In the genomic region with DNA sequence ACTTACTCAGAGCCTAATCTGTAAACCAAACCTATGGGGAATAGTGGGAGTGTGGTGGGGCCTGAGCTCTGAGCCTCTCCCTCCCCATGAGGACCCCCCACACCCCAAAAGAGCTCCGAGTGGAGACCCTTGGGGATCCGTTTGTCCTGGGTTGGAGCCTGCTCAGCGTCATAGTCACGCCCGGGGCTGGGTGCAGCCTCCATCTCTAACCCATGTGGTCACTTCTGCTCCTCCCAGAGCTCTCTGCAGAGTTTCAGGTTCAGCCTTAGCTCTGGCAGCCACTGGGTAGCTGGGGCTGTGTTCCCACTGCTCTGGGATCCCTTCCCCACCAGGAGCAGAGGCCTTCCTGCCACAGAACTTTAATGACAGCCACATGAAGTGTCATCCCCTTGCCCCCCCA, we compare ENCODE assay signal across 24 cellular contexts. TPM values are rescaled to one million over a fixed set of nuclear protein-coding genes. Genes with fewer than 3 reads are reported as not detected.
DNase-seq lines count a peak whose midpoint lies in the region; ATAC-seq and TF ChIP-seq lines count a peak whose summit lies in the region.
"Had no signal": no experiment of that assay in that cellular context is flagged by ENCODE, and none has a peak within 500 bp of the region (broad histone marks: within the 10 kb centered on the region; RNA-seq: fewer than 3 reads in every experiment).

No MANE protein-coding gene starts in this region.

- DNase-seq in CD14-positive monocyte (ENCODE audit: low spot score) (peak; percentile 45), PC-3 (no peak), fibroblast of villous mesenchyme (ENCODE audit: low read depth) (peak; percentile 32), neuronal stem cell (ENCODE audit: low spot score) (no peak), NCI-H1048 (lab: John Stamatoyannopoulos, UW) (no peak), NCI-H1694 treated with DMSO at 0.1 percent for 48 hours (lab: John Stamatoyannopoulos, UW) (no peak)
- DNase-seq: activated CD4-positive, alpha-beta T cell treated with anti-CD3 and anti-CD28 coated beads, Interleukin-2, amount 50 U/mL, for 48 hours; activated naive CD8-positive, alpha-beta T cell treated with anti-CD3 and anti-CD28 coated beads, Interleukin-2, amount 10 ng/mL, durations not matched to agents 7 days and 5 days; activated T-cell treated with anti-CD3 and anti-CD28 coated beads for 4 hours; AML-193; body of pancreas; DMS79 treated with DMSO at 0.1 percent for 48 hours; foreskin keratinocyte; midbrain; NCI-H1930; NCI-H226; stimulated activated CD4-positive, alpha-beta T cell treated with anti-CD3 and anti-CD28 coated beads, Interleukin-2, amount 100 ng/mL, for 24 hours; stimulated activated naive CD8-positive, alpha-beta T cell treated with anti-CD3 and anti-CD28 coated beads, Interleukin-15, Interleukin-2, amounts not matched to agents 100 U/mL and 50 U/mL, for 24 hours; T-helper 17 cell; WERI-Rb-1 had no signal

- peak overlapping the region; percentile 5 for H2BK5ac ChIP-seq in neuronal stem cell (ENCODE audit: low read length)

- H3K4ac ChIP-seq in neuronal stem cell (ENCODE audit: low read length): no peak overlapping the region

- H3K23ac ChIP-seq in neuronal stem cell (ENCODE audit: low read depth, low read length, poor library complexity): no peak overlapping the region

- H4K20me1 ChIP-seq in PC-3 (ENCODE audit: low read length): no peaks in the 10 kb centered on the region

- H3K4me3 ChIP-seq in PC-3 (ENCODE audit: low read length): no peak overlapping the region
- H3K4me3 ChIP-seq in fibroblast of villous mesenchyme (ENCODE audit: low read depth, low read length): no peak overlapping the region
- no peak overlapping the region for H3K4me3 ChIP-seq in neuronal stem cell (ENCODE audit: low read length in 2 of 2)
- H3K4me3 ChIP-seq: body of pancreas had no signal

- H3K36me3 ChIP-seq in PC-3 (ENCODE audit: low read depth, low read length): no peaks in the 10 kb centered on the region; the same call in 1 of the 2 replicates
- peaks cover 61 to 97% of the 10 kb centered on the region in 2 donors for H3K36me3 ChIP-seq in neuronal stem cell (replicated peaks in 1 of 2; ENCODE audit: control insufficient read depth in 2 of 2, insufficient read depth in 2 of 2, low read length in 2 of 2)
- H3K36me3 ChIP-seq: WERI-Rb-1 had no signal

- no peak overlapping the region for H3K18ac ChIP-seq in neuronal stem cell (ENCODE audit: low read length)

- peaks cover 17% of the 10 kb centered on the region for H3K79me1 ChIP-seq in neuronal stem cell (ENCODE audit: low read depth, low read length)

- H2BK12ac ChIP-seq in neuronal stem cell (ENCODE audit: low read length): no peak overlapping the region

- peaks cover 92 to 100% of the 10 kb centered on the region in 2 donors for H3K36me3 Mint-ChIP-seq in CD14-positive monocyte
- peaks cover 89% of the 10 kb centered on the region for H3K36me3 Mint-ChIP-seq in stimulated activated memory B cell treated with anti-CD40 and anti-IgM and Interleukin-4, amounts not matched to agents 10 μg/mL and 1 μg/mL and 100 μg/mL, for 72 hours

- H3K9me2 ChIP-seq in PC-3 (replicated peaks; ENCODE audit: low read length): no peaks in the 10 kb centered on the region

- no peak overlapping the region for H3K4me3 Mint-ChIP-seq in CD14-positive monocyte
- no peak overlapping the region for H3K4me3 Mint-ChIP-seq in stimulated activated memory B cell treated with anti-CD40 and anti-IgM and Interleukin-4, amounts not matched to agents 10 μg/mL and 1 μg/mL and 100 μg/mL, for 72 hours
- H3K4me3 Mint-ChIP-seq: activated naive CD8-positive, alpha-beta T cell treated with anti-CD3 and anti-CD28 coated beads, Interleukin-2, amount 10 ng/mL, durations not matched to agents 7 days and 5 days; T-helper 17 cell had no signal

- H3K4me1 Mint-ChIP-seq in CD14-positive monocyte: no peaks in the 10 kb centered on the region
- no peaks in the 10 kb centered on the region for H3K4me1 Mint-ChIP-seq in stimulated activated memory B cell treated with anti-CD40 and anti-IgM and Interleukin-4, amounts not matched to agents 10 μg/mL and 1 μg/mL and 100 μg/mL, for 72 hours

- H4K8ac ChIP-seq in neuronal stem cell (ENCODE audit: low read depth, low read length): no peak overlapping the region

- 0 out of 2 replicates have a peak, but pooled peaks have one; percentile 25 for ATAC-seq in PC-3
- no peak for ATAC-seq in stimulated activated memory B cell treated with anti-CD40 and anti-IgM and Interleukin-4, amounts not matched to agents 10 μg/mL and 1 μg/mL and 100 μg/mL, for 72 hours
- ATAC-seq: body of pancreas; foreskin keratinocyte; stimulated activated naive CD8-positive, alpha-beta T cell treated with anti-CD3 and anti-CD28 coated beads, Interleukin-15, Interleukin-2, amounts not matched to agents 100 U/mL and 50 U/mL, for 24 hours; T-helper 17 cell had no signal

- H3K9ac ChIP-seq in PC-3 (ENCODE audit: low read length) (no peak overlapping the region), neuronal stem cell (ENCODE audit: low read depth, low read length, poor library complexity) (no peak overlapping the region)
- H3K9ac ChIP-seq: KMS-11 had no signal

- H3K27me3 Mint-ChIP-seq in CD14-positive monocyte (ENCODE audit: low read depth in 3 of 3): peaks cover 0 to 7% (median 2%) of the 10 kb centered on the region in 3 donors
- H3K27me3 Mint-ChIP-seq in stimulated activated memory B cell treated with anti-CD40 and anti-IgM and Interleukin-4, amounts not matched to agents 10 μg/mL and 1 μg/mL and 100 μg/mL, for 72 hours: no peaks in the 10 kb centered on the region
- H3K27me3 Mint-ChIP-seq: activated naive CD8-positive, alpha-beta T cell treated with anti-CD3 and anti-CD28 coated beads, Interleukin-2, amount 10 ng/mL, durations not matched to agents 7 days and 5 days; progenitor cell of endocrine pancreas; T-helper 17 cell had no signal

- H3K27ac Mint-ChIP-seq in CD14-positive monocyte: peak overlapping the region in 1 of 7 donors; percentile 72
- no peak overlapping the region for H3K27ac Mint-ChIP-seq in stimulated activated memory B cell treated with anti-CD40 and anti-IgM and Interleukin-4, amounts not matched to agents 10 μg/mL and 1 μg/mL and 100 μg/mL, for 72 hours
- H3K27ac Mint-ChIP-seq: progenitor cell of endocrine pancreas had no signal

- CTCF ChIA-PET in PC-3 (lab: Charles Lee): no interaction called here

- H2AFZ ChIP-seq in PC-3 (ENCODE audit: low read length) (no peak overlapping the region), neuronal stem cell (ENCODE audit: low read length) (no peak overlapping the region)

- H3K9me3 Mint-ChIP-seq in CD14-positive monocyte: no peaks in the 10 kb centered on the region
- no peaks in the 10 kb centered on the region for H3K9me3 Mint-ChIP-seq in stimulated activated memory B cell treated with anti-CD40 and anti-IgM and Interleukin-4, amounts not matched to agents 10 μg/mL and 1 μg/mL and 100 μg/mL, for 72 hours
- H3K9me3 Mint-ChIP-seq: activated naive CD8-positive, alpha-beta T cell treated with anti-CD3 and anti-CD28 coated beads, Interleukin-2, amount 10 ng/mL, durations not matched to agents 7 days and 5 days had no signal

- no peak for TF ChIP-seq CTCF in CD14-positive monocyte (IDR thresholded peaks at IDR 0.05)
- TF ChIP-seq CTCF in PC-3 (conservative IDR thresholded peaks at IDR 0.05; ENCODE audit: low read depth, low read length): no peak
- TF ChIP-seq CTCF in fibroblast of villous mesenchyme (IDR thresholded peaks at IDR 0.05; ENCODE audit: insufficient read depth, low read depth, low read length): no peak

- H2BK15ac ChIP-seq in neuronal stem cell (ENCODE audit: low read length): no peak overlapping the region

- intact Hi-C loops in CD14-positive monocyte (cut with micrococcal nuclease): no loop called here
- intact Hi-C loops in PC-3 (cut with micrococcal nuclease): no loop called here

- POLR2A ChIA-PET in PC-3 (lab: Charles Lee; ENCODE audit: unreplicated experiment): no interaction called here

- H2AK5ac ChIP-seq in neuronal stem cell (ENCODE audit: low read depth, low read length): no peak overlapping the region

- H2BK120ac ChIP-seq in neuronal stem cell (ENCODE audit: low read depth, low read length): no peak overlapping the region

- no peaks in the 10 kb centered on the region for H3F3A ChIP-seq in PC-3 (ENCODE audit: low read length, unreplicated experiment)

- H3K27me3 ChIP-seq in PC-3 (ENCODE audit: low read length) (no peaks in the 10 kb centered on the region), neuronal stem cell (ENCODE audit: control insufficient read depth in 3 of 3, insufficient read depth in 3 of 3, low read depth in 1 of 3, low read length in 3 of 3) (no peaks in the 10 kb centered on the region)
- H3K27me3 ChIP-seq: body of pancreas, foreskin keratinocyte, tibial nerve had no signal

- H3K4me2 ChIP-seq in PC-3 (ENCODE audit: low read length): no peak overlapping the region
- H3K4me2 ChIP-seq in neuronal stem cell (ENCODE audit: insufficient read depth, low read length, poor library complexity, severe bottlenecking): no peak overlapping the region
- H3K4me2 ChIP-seq: KMS-11 had no signal

- no peaks in the 10 kb centered on the region for H3K79me2 ChIP-seq in PC-3 (ENCODE audit: low read length)

- no CpG with 5 or more reads among the region's 5 CpGs for WGBS in neuronal stem cell (ENCODE audit: extremely low coverage in 2 of 2, insufficient read length in 2 of 2, insufficient replicate concordance in 1 of 2), 2 donors

- H3K27ac ChIP-seq in PC-3 (ENCODE audit: low read length): no peak overlapping the region
- H3K27ac ChIP-seq in neuronal stem cell (replicated peaks; ENCODE audit: low read length): no peak overlapping the region
- H3K27ac ChIP-seq: body of pancreas, foreskin keratinocyte, KMS-11, WERI-Rb-1 had no signal

- H3K4me1 ChIP-seq in PC-3 (ENCODE audit: insufficient read depth, low read length) (no peaks in the 10 kb centered on the region), neuronal stem cell (ENCODE audit: control insufficient read depth in 2 of 2, insufficient read depth in 1 of 2, low read depth in 1 of 2, low read length in 2 of 2) (no peaks in the 10 kb centered on the region)
- H3K4me1 ChIP-seq: body of pancreas, foreskin keratinocyte had no signal

- H3K9me3 ChIP-seq in PC-3 (ENCODE audit: low read length) (no peaks in the 10 kb centered on the region), neuronal stem cell (replicated peaks in 1 of 2; ENCODE audit: control insufficient read depth in 2 of 2, insufficient read depth in 1 of 2, low read depth in 1 of 2, low read length in 2 of 2) (peaks cover 0 to 1% of the 10 kb centered on the region in 2 donors)
- H3K9me3 ChIP-seq: body of pancreas, tibial nerve had no signal

- no TSS peak for BruUV-seq in PC-3 (replicated peaks; lab: Mats Ljungman, UMichigan)

- H4K91ac ChIP-seq in neuronal stem cell (ENCODE audit: low read depth, low read length, poor library complexity): no peak overlapping the region

- H3K14ac ChIP-seq in neuronal stem cell (ENCODE audit: low read length): no peak overlapping the region

RNA-seq across cellular contexts. Expression of a gene that starts 25.9 kb away (rescaled TPM):
- 10 to 100 TPM; 12.2 to 15.8 TPM for polyA plus RNA-seq in CD14-positive monocyte
- total RNA-seq in PC-3 (2014; rRNA removed) (19.5 and 22.7 TPM in 2 replicates), fibroblast of villous mesenchyme (26.1 and 44.9 TPM in 2 replicates)
- 11.4 TPM for polyA plus RNA-seq in neuronal stem cell (2013, experiment 1 of 2)
- 11.8 TPM for polyA plus RNA-seq in neuronal stem cell (2013, experiment 2 of 2)

Comparison
In these comparisons a context has a peak if more than half of its experiments do, and no peak if none do; other contexts are left out.
1. DNase-seq: peak in CD14-positive monocyte (single experiment) and fibroblast of villous mesenchyme (single experiment); none in PC-3 (single experiment), neuronal stem cell (single experiment), NCI-H1048 (single experiment) and NCI-H1694 treated with DMSO at 0.1 percent for 48 hours (single experiment).